Comparison of ENCODE assay signal across 12 cellular contexts in genomic region chr9:71719585-71719984, GRCh38. TPM values are rescaled to one million over a fixed set of nuclear protein-coding genes. Genes with fewer than 3 reads are reported as not detected.
DNase-seq lines count a peak whose midpoint lies in the region; ATAC-seq lines count a peak whose summit lies in the region.
"Had no signal": no experiment of that assay in that cellular context is flagged by ENCODE, and none has a peak within 500 bp of the region (broad histone marks: within the 10 kb centered on the region; RNA-seq: fewer than 3 reads in every experiment).

No MANE protein-coding gene starts in this region.

- peak overlapping the region; percentile 23 for H3K27ac Mint-ChIP-seq in stimulated activated naive CD8-positive, alpha-beta T cell treated with anti-CD3 and anti-CD28 coated beads, Interleukin-15, Interleukin-2, amounts not matched to agents 100 ng/mL and 50 ng/mL, for 24 hours
- no peak overlapping the region for H3K27ac Mint-ChIP-seq in stimulated activated naive CD8-positive, alpha-beta T cell treated with anti-CD3 and anti-CD28 coated beads, Interleukin-15, amount 100 ng/mL, for 72 hours
- H3K27ac Mint-ChIP-seq: activated B cell treated with CpG ODN at 0.5 μM for 24 hours; activated T-helper 2 cell treated with anti-CD3 and anti-CD28 coated beads, Interferon-gamma antibody, Interleukin-2, Interleukin-4, amounts not matched to agents 10 μg/mL and 5 μg/mL and 100 μg/mL, durations not matched to agents 14 hours and 24 hours and 36 hours; type B pancreatic cell had no signal

- no peak overlapping the region for H3K9ac ChIP-seq in endocrine pancreas (ENCODE audit: control insufficient read depth, insufficient read depth, low read length)

- H3K9me3 Mint-ChIP-seq in stimulated activated naive CD8-positive, alpha-beta T cell treated with anti-CD3 and anti-CD28 coated beads, Interleukin-15, Interleukin-2, amounts not matched to agents 100 ng/mL and 50 ng/mL, for 24 hours = no peaks in the 10 kb centered on the region
- H3K9me3 Mint-ChIP-seq in stimulated activated naive CD8-positive, alpha-beta T cell treated with anti-CD3 and anti-CD28 coated beads, Interleukin-15, amount 100 ng/mL, for 72 hours = no peaks in the 10 kb centered on the region
- H3K9me3 Mint-ChIP-seq: activated B cell treated with CpG ODN at 0.5 μM for 24 hours; activated T-helper 2 cell treated with anti-CD3 and anti-CD28 coated beads, Interferon-gamma antibody, Interleukin-2, Interleukin-4, amounts not matched to agents 10 μg/mL and 5 μg/mL and 100 μg/mL, durations not matched to agents 14 hours and 24 hours and 36 hours; type B pancreatic cell had no signal

- peaks cover 59% of the 10 kb centered on the region for H3K36me3 Mint-ChIP-seq in stimulated activated naive CD8-positive, alpha-beta T cell treated with anti-CD3 and anti-CD28 coated beads, Interleukin-15, Interleukin-2, amounts not matched to agents 100 ng/mL and 50 ng/mL, for 24 hours (ENCODE audit: low read depth)

- no peaks in the 10 kb centered on the region for H3K36me3 ChIP-seq in endocrine pancreas (ENCODE audit: control insufficient read depth, insufficient read depth, low read length)

- no peak for ATAC-seq in stimulated activated naive CD8-positive, alpha-beta T cell treated with anti-CD3 and anti-CD28 coated beads, Interleukin-15, amount 100 ng/mL, for 72 hours
- peak; percentile 72 for ATAC-seq in left lobe of liver
- no peak for ATAC-seq in GM21390 (IDR thresholded peaks at IDR 0.05; ENCODE audit: unreplicated experiment)
- ATAC-seq in HG03571 (IDR thresholded peaks at IDR 0.05; ENCODE audit: unreplicated experiment) = no peak

- H3K4me1 ChIP-seq in endocrine pancreas (ENCODE audit: control insufficient read depth, insufficient read depth, low read length) = no peaks in the 10 kb centered on the region

- no peaks in the 10 kb centered on the region for H3K27me3 ChIP-seq in endocrine pancreas (ENCODE audit: control insufficient read depth, insufficient read depth, low read length)

- H3K4me3 ChIP-seq in endocrine pancreas (ENCODE audit: control insufficient read depth, insufficient read depth, low read length) = peak overlapping the region; percentile 50

- no peaks in the 10 kb centered on the region for H3K4me1 Mint-ChIP-seq in stimulated activated naive CD8-positive, alpha-beta T cell treated with anti-CD3 and anti-CD28 coated beads, Interleukin-15, Interleukin-2, amounts not matched to agents 100 ng/mL and 50 ng/mL, for 24 hours (ENCODE audit: low read depth)
- H3K4me1 Mint-ChIP-seq in stimulated activated naive CD8-positive, alpha-beta T cell treated with anti-CD3 and anti-CD28 coated beads, Interleukin-15, amount 100 ng/mL, for 72 hours = peaks cover 8% of the 10 kb centered on the region
- H3K4me1 Mint-ChIP-seq: activated B cell treated with CpG ODN at 0.5 μM for 24 hours had no signal

- H3K27me3 Mint-ChIP-seq in stimulated activated naive CD8-positive, alpha-beta T cell treated with anti-CD3 and anti-CD28 coated beads, Interleukin-15, Interleukin-2, amounts not matched to agents 100 ng/mL and 50 ng/mL, for 24 hours = no peaks in the 10 kb centered on the region
- no peaks in the 10 kb centered on the region for H3K27me3 Mint-ChIP-seq in stimulated activated naive CD8-positive, alpha-beta T cell treated with anti-CD3 and anti-CD28 coated beads, Interleukin-15, amount 100 ng/mL, for 72 hours
- H3K27me3 Mint-ChIP-seq: activated B cell treated with CpG ODN at 0.5 μM for 24 hours, type B pancreatic cell had no signal

- no peaks in the 10 kb centered on the region for H3K9me3 ChIP-seq in endocrine pancreas (ENCODE audit: control insufficient read depth, low read length)

- no peak for DNase-seq in stimulated activated naive CD8-positive, alpha-beta T cell treated with anti-CD3 and anti-CD28 coated beads, Interleukin-15, amount 100 ng/mL, for 72 hours
- DNase-seq in left lobe of liver (ENCODE audit: low spot score) (no peak), GDM1 (lab: John Stamatoyannopoulos, UW) (no peak), NCI-H524 (lab: John Stamatoyannopoulos, UW) (no peak)
- DNase-seq: activated B cell treated with CpG ODN at 0.5 μM for 24 hours, small intestine had no signal

- H3K4me3 Mint-ChIP-seq in stimulated activated naive CD8-positive, alpha-beta T cell treated with anti-CD3 and anti-CD28 coated beads, Interleukin-15, Interleukin-2, amounts not matched to agents 100 ng/mL and 50 ng/mL, for 24 hours = no peak overlapping the region
- H3K4me3 Mint-ChIP-seq in stimulated activated naive CD8-positive, alpha-beta T cell treated with anti-CD3 and anti-CD28 coated beads, Interleukin-15, amount 100 ng/mL, for 72 hours = no peak overlapping the region
- H3K4me3 Mint-ChIP-seq: activated B cell treated with CpG ODN at 0.5 μM for 24 hours, type B pancreatic cell had no signal

RNA-seq across cellular contexts. Expression of gene CEMIP2, which starts 48.7 kb away (rescaled TPM):
- total RNA-seq in left lobe of liver = 43.3 TPM
